8 cellular contexts compared by ENCODE assay signal in genomic region chr19:52897149-52897935, GRCh38. TPM values are rescaled to one million over a fixed set of nuclear protein-coding genes. Genes with fewer than 3 reads are reported as not detected.
DNase-seq lines count a peak whose midpoint lies in the region; ATAC-seq and TF ChIP-seq lines count a peak whose summit lies in the region.

Gene ZNF320 (minus strand): TSS chr19:52897635. CDS start chr19:52890255, 7,380 bp downstream.

- peak within 1 kb of the TSS; percentile 94 for H2AFZ ChIP-seq in GM23248

- H3K9ac ChIP-seq in GM23248: peak within 1 kb of the TSS; percentile 90

- H3K36me3 ChIP-seq in DOHH2 (ENCODE audit: control insufficient read depth, low read length) (peaks cover 12% of the 10 kb centered on the region), GM23248 (ENCODE audit: low read depth) (no peaks in the 10 kb centered on the region; the same call in 1 of the 2 replicates), uterus (no peaks in the 10 kb centered on the region)

- H3F3A ChIP-seq in DOHH2 (ENCODE audit: control insufficient read depth, insufficient read depth) (no peaks in the 10 kb centered on the region), GM23248 (ENCODE audit: insufficient read depth) (no peaks in the 10 kb centered on the region)

- H3K9me3 ChIP-seq in DOHH2 (ENCODE audit: control insufficient read depth, insufficient read depth, low read length): no peaks in the 10 kb centered on the region; the same call in 1 of the 2 replicates
- no peaks in the 10 kb centered on the region for H3K9me3 ChIP-seq in GM23248 (ENCODE audit: low read depth)
- no peaks in the 10 kb centered on the region for H3K9me3 ChIP-seq in uterus

- H4K20me1 ChIP-seq in DOHH2 (ENCODE audit: control insufficient read depth, insufficient read depth, low read depth, low read length) (no peaks in the 10 kb centered on the region), GM23248 (ENCODE audit: insufficient read depth) (no peaks in the 10 kb centered on the region)

- intact Hi-C loops in left ventricle myocardium superior (cut with micrococcal nuclease): no loop called here
- intact Hi-C loops in uterus (cut with DNase I; ENCODE audit: low total_unique reads): no loop called here

- H3K27ac ChIP-seq in DOHH2 (ENCODE audit: low read depth, low read length) (peak within 1 kb of the TSS; percentile 66), GM23248 (peak within 1 kb of the TSS; percentile 86), uterus (peak within 1 kb of the TSS; percentile 83 to 87)

- H3K4me2 ChIP-seq in DOHH2 (ENCODE audit: low read length): peak within 1 kb of the TSS; percentile 84
- H3K4me2 ChIP-seq in GM23248 (ENCODE audit: unreplicated experiment): peak within 1 kb of the TSS; percentile 93

- H3K27me3 ChIP-seq in DOHH2 (ENCODE audit: control insufficient read depth, low read length): no peaks in the 10 kb centered on the region
- no peaks in the 10 kb centered on the region for H3K27me3 ChIP-seq in GM23248 (replicated peaks; ENCODE audit: insufficient read depth)
- no peaks in the 10 kb centered on the region for H3K27me3 ChIP-seq in uterus

- in situ Hi-C loops in GM23248 (cut with MboI): no loop called here

- peaks cover 11% of the 10 kb centered on the region for H3K4me1 ChIP-seq in DOHH2 (ENCODE audit: control insufficient read depth, low read length)
- H3K4me1 ChIP-seq in GM23248 (ENCODE audit: insufficient read depth): peaks cover 4% of the 10 kb centered on the region; the same call in 1 of the 2 replicates
- H3K4me1 ChIP-seq in uterus: no peaks in the 10 kb centered on the region

- H3K4me3 ChIP-seq in DOHH2 (ENCODE audit: low read length): peak within 1 kb of the TSS; percentile 89
- peak within 1 kb of the TSS; percentile 82 for H3K4me3 ChIP-seq in GM23248
- peak within 1 kb of the TSS; percentile 51 to 59 for H3K4me3 ChIP-seq in uterus

- WGBS in GM23248 (ENCODE audit: low coverage in 1 of 2, low lambda C conversion rate in 2 of 2, missing lambda C conversion rate in 2 of 2), 2 experiments: 1 to 2% methylated on average over 50 to 56 of the region's 56 CpGs

- H3K79me2 ChIP-seq in DOHH2 (ENCODE audit: control insufficient read depth, low read length) (peaks cover 39% of the 10 kb centered on the region), GM23248 (ENCODE audit: insufficient read depth) (peaks cover 38% of the 10 kb centered on the region)

- TF ChIP-seq POLR2A in uterus (IDR thresholded peaks at IDR 0.05): peak; percentile 57 to 71

- TF ChIP-seq CTCF in DOHH2 (IDR thresholded peaks at IDR 0.05; ENCODE audit: low read depth, low read length, poor library complexity, severe bottlenecking) (no peak), uterus (IDR thresholded peaks at IDR 0.05) (no peak)

- H3K9me2 ChIP-seq in DOHH2 (replicated peaks; ENCODE audit: control insufficient read depth, low read length) (no peaks in the 10 kb centered on the region), GM23248 (ENCODE audit: insufficient read depth) (no peaks in the 10 kb centered on the region)

- DNase-seq in GM23248: peak; percentile 99
- DNase-seq in LoVo (ENCODE audit: low spot score): peak; percentile 93
- peak; percentile 88 for DNase-seq in T follicular helper cell (ENCODE audit: low read depth)
- DNase-seq in amniotic epithelial cell (ENCODE audit: low read depth): peak; percentile 92
- DNase-seq in left ventricle myocardium superior: peak; percentile 98
- DNase-seq in pulmonary artery endothelial cell (ENCODE audit: low read depth, low spot score): peak; percentile 77
- peak; percentile 96 to 98 for DNase-seq in uterus

- ATAC-seq in left ventricle myocardium superior: peak; percentile 100

RNA-seq across cellular contexts. Expression of gene ZNF320, which starts in this region (rescaled TPM):
- total RNA-seq in GM23248 (2014; rRNA removed; shearing (Covaris generic)): 3.8 and 16.4 TPM in 2 replicates
- 4.3 and 5.3 TPM in 2 replicates for polyA plus RNA-seq in GM23248 (2016; fragmentation: Nextera tagmentation; extraction: Ambion mirVana)
- total RNA-seq in left ventricle myocardium superior (9.3 TPM), pulmonary artery endothelial cell (7.5 and 9.1 TPM in 2 replicates), uterus (10 to 100 TPM in 3 of 4 donors, 1 to 10 TPM in 1; 3.6 to 67.6 (median 15.2) TPM)

Comparison
In these comparisons a context has a peak if more than half of its experiments do, and no peak if none do; other contexts are left out.
1. Peak in every context shown above with its lines: DNase-seq, ATAC-seq, H3K4me3 ChIP-seq and H3K27ac ChIP-seq.